In genomic region chr2:152715854-152716428, GRCh38 we compare ENCODE assay signal across 8 cellular contexts. TPM values are rescaled to one million over a fixed set of nuclear protein-coding genes. Genes with fewer than 3 reads are reported as not detected.
DNase-seq lines count a peak whose midpoint lies in the region; ATAC-seq and TF ChIP-seq lines count a peak whose summit lies in the region.

No MANE protein-coding gene starts in this region.

- H3K4me1 ChIP-seq in iPS-18a (ENCODE audit: control insufficient read depth, low read depth, low read length), result peaks cover 9% of the 10 kb centered on the region

- no peak overlapping the region for H3K27ac Mint-ChIP-seq in activated naive CD4-positive, alpha-beta T cell treated with anti-CD3 and anti-CD28 coated beads for 36 hours
- peak overlapping the region; percentile 97 for H3K27ac Mint-ChIP-seq in activated CD8-positive, alpha-beta T cell treated with anti-CD3 and anti-CD28 coated beads, Interleukin-2, amount 10 ng/mL, durations not matched to agents 7 days and 5 days
- peak overlapping the region; percentile 98 for H3K27ac Mint-ChIP-seq in stimulated activated naive CD8-positive, alpha-beta T cell treated with anti-CD3 and anti-CD28 coated beads, Interleukin-15, Interleukin-2, amounts not matched to agents 100 ng/mL and 50 ng/mL, for 24 hours

- CTCF ChIA-PET in activated naive CD4-positive, alpha-beta T cell treated with anti-CD3 and anti-CD28 coated beads for 36 hours (lab: Charles Lee), result interaction anchor here (0.6 to 1.6 kb wide), 5 partner anchors 8 to 28 kb away, joined by 3 to 7 read pairs (median 4); no protein-coding TSS in a partner anchor
- CTCF ChIA-PET in activated CD8-positive, alpha-beta T cell treated with anti-CD3 and anti-CD28 coated beads, Interleukin-2, amount 10 ng/mL, durations not matched to agents 7 days and 5 days (lab: Charles Lee), result interaction anchor here (0.7 to 4.7 kb wide), 11 partner anchors 9 to 690 kb away, joined by 3 to 33 read pairs (median 5); no protein-coding TSS in a partner anchor

- H3K9me3 Mint-ChIP-seq in activated naive CD4-positive, alpha-beta T cell treated with anti-CD3 and anti-CD28 coated beads for 36 hours, result no peaks in the 10 kb centered on the region
- H3K9me3 Mint-ChIP-seq in activated CD8-positive, alpha-beta T cell treated with anti-CD3 and anti-CD28 coated beads, Interleukin-2, amount 10 ng/mL, durations not matched to agents 7 days and 5 days (ENCODE audit: insufficient read depth), result no peaks in the 10 kb centered on the region
- H3K9me3 Mint-ChIP-seq in stimulated activated naive CD8-positive, alpha-beta T cell treated with anti-CD3 and anti-CD28 coated beads, Interleukin-15, Interleukin-2, amounts not matched to agents 100 ng/mL and 50 ng/mL, for 24 hours, result no peaks in the 10 kb centered on the region

- TF ChIP-seq CTCF in LNCaP clone FGC (IDR thresholded peaks at IDR 0.05; ENCODE audit: control insufficient read depth, extremely low read depth, insufficient read depth), result peak; percentile 43

- POLR2A ChIA-PET in activated CD8-positive, alpha-beta T cell treated with anti-CD3 and anti-CD28 coated beads, Interleukin-2, amount 10 ng/mL, durations not matched to agents 7 days and 5 days (lab: Charles Lee), result interaction anchor here (0.8 to 2.1 kb wide), 4 partner anchors 14 to 40 kb away, joined by 3 to 10 read pairs (median 6); no protein-coding TSS in a partner anchor

- intact Hi-C loops in activated naive CD4-positive, alpha-beta T cell treated with anti-CD3 and anti-CD28 coated beads for 36 hours (cut with micrococcal nuclease), result loop anchor here (2.0 to 5.0 kb wide), 3 partner anchors 299 to 887 kb away; partner anchors contain the start of genes ARL5A and CACNB4

- H3K9me3 ChIP-seq in iPS-18a (ENCODE audit: control insufficient read depth, low read depth, low read length), result no peaks in the 10 kb centered on the region

- no peaks in the 10 kb centered on the region for H3K27me3 ChIP-seq in iPS-18a (ENCODE audit: control insufficient read depth, insufficient read depth, low read length)

- ATAC-seq in activated CD8-positive, alpha-beta T cell treated with anti-CD3 and anti-CD28 coated beads, Interleukin-2, amount 10 ng/mL, durations not matched to agents 7 days and 5 days, result no peak
- no peak for ATAC-seq in HG02973 (IDR thresholded peaks at IDR 0.05; ENCODE audit: unreplicated experiment)

- peak overlapping the region; percentile 100 for H3K4me3 Mint-ChIP-seq in activated naive CD4-positive, alpha-beta T cell treated with anti-CD3 and anti-CD28 coated beads for 36 hours
- peak overlapping the region; percentile 91 for H3K4me3 Mint-ChIP-seq in activated CD8-positive, alpha-beta T cell treated with anti-CD3 and anti-CD28 coated beads, Interleukin-2, amount 10 ng/mL, durations not matched to agents 7 days and 5 days
- H3K4me3 Mint-ChIP-seq in stimulated activated naive CD8-positive, alpha-beta T cell treated with anti-CD3 and anti-CD28 coated beads, Interleukin-15, Interleukin-2, amounts not matched to agents 100 ng/mL and 50 ng/mL, for 24 hours, result peak overlapping the region; percentile 95

- H3K36me3 Mint-ChIP-seq in activated naive CD4-positive, alpha-beta T cell treated with anti-CD3 and anti-CD28 coated beads for 36 hours (ENCODE audit: low read depth), result peaks cover 37% of the 10 kb centered on the region
- H3K36me3 Mint-ChIP-seq in activated CD8-positive, alpha-beta T cell treated with anti-CD3 and anti-CD28 coated beads, Interleukin-2, amount 10 ng/mL, durations not matched to agents 7 days and 5 days (ENCODE audit: low read depth), result peaks cover 56% of the 10 kb centered on the region
- peaks cover 65% of the 10 kb centered on the region for H3K36me3 Mint-ChIP-seq in stimulated activated naive CD8-positive, alpha-beta T cell treated with anti-CD3 and anti-CD28 coated beads, Interleukin-15, Interleukin-2, amounts not matched to agents 100 ng/mL and 50 ng/mL, for 24 hours (ENCODE audit: low read depth)

- H3K4me1 Mint-ChIP-seq in activated naive CD4-positive, alpha-beta T cell treated with anti-CD3 and anti-CD28 coated beads for 36 hours (ENCODE audit: low read depth), result peaks cover 60% of the 10 kb centered on the region
- H3K4me1 Mint-ChIP-seq in activated CD8-positive, alpha-beta T cell treated with anti-CD3 and anti-CD28 coated beads, Interleukin-2, amount 10 ng/mL, durations not matched to agents 7 days and 5 days (ENCODE audit: low read depth), result peaks cover 43% of the 10 kb centered on the region
- peaks cover 77% of the 10 kb centered on the region for H3K4me1 Mint-ChIP-seq in stimulated activated naive CD8-positive, alpha-beta T cell treated with anti-CD3 and anti-CD28 coated beads, Interleukin-15, Interleukin-2, amounts not matched to agents 100 ng/mL and 50 ng/mL, for 24 hours (ENCODE audit: low read depth)

- peaks cover 38% of the 10 kb centered on the region for H3K36me3 ChIP-seq in iPS-18a (ENCODE audit: control insufficient read depth, low read depth, low read length)

- H3K9ac ChIP-seq in iPS-18a (ENCODE audit: low read length), result peak overlapping the region; percentile 99

- DNase-seq in activated naive CD4-positive, alpha-beta T cell treated with anti-CD3 and anti-CD28 coated beads for 36 hours, result peak; percentile 26
- DNase-seq in activated naive CD4-positive, alpha-beta T cell treated with anti-CD3 and anti-CD28 coated beads, Interleukin-2, amount 50 U/mL, for 16 hours, result no peak
- DNase-seq in LNCaP clone FGC (ENCODE audit: low read depth), result no peak
- DNase-seq in activated CD8-positive, alpha-beta T cell treated with anti-CD3 and anti-CD28 coated beads, Interleukin-2, amount 10 ng/mL, durations not matched to agents 7 days and 5 days, result peak; percentile 37
- DNase-seq in activated CD8-positive, alpha-beta memory T cell treated with anti-CD3 and anti-CD28 coated beads, Interleukin-2, amount 50 U/mL, for 48 hours, result no peak

- no peaks in the 10 kb centered on the region for H3K27me3 Mint-ChIP-seq in activated naive CD4-positive, alpha-beta T cell treated with anti-CD3 and anti-CD28 coated beads for 36 hours (ENCODE audit: low read depth)
- H3K27me3 Mint-ChIP-seq in activated CD8-positive, alpha-beta T cell treated with anti-CD3 and anti-CD28 coated beads, Interleukin-2, amount 10 ng/mL, durations not matched to agents 7 days and 5 days (ENCODE audit: low read depth), result no peaks in the 10 kb centered on the region
- no peaks in the 10 kb centered on the region for H3K27me3 Mint-ChIP-seq in stimulated activated naive CD8-positive, alpha-beta T cell treated with anti-CD3 and anti-CD28 coated beads, Interleukin-15, Interleukin-2, amounts not matched to agents 100 ng/mL and 50 ng/mL, for 24 hours

- peak overlapping the region; percentile 97 for H3K27ac ChIP-seq in iPS-18a (ENCODE audit: low read length)

- H3K4me3 ChIP-seq in LNCaP clone FGC (ENCODE audit: low read depth, low read length) (peak overlapping the region; percentile 79), iPS-18a (ENCODE audit: low read length) (peak overlapping the region; percentile 100)

RNA-seq across cellular contexts. Expression of gene PRPF40A, which starts 1.3 kb away (rescaled TPM):
- 100 to 1,000 TPM; 123 to 128 TPM for total RNA-seq in activated naive CD4-positive, alpha-beta T cell treated with anti-CD3 and anti-CD28 coated beads for 36 hours
- total RNA-seq in activated CD8-positive, alpha-beta T cell treated with anti-CD3 and anti-CD28 coated beads, Interleukin-2, amount 10 ng/mL, durations not matched to agents 7 days and 5 days, result 100 to 1,000 TPM; 116 to 117 TPM

RNA-seq across cellular contexts. Expression of gene ARL6IP6, which starts 2.5 kb away (rescaled TPM):
- total RNA-seq in activated naive CD4-positive, alpha-beta T cell treated with anti-CD3 and anti-CD28 coated beads for 36 hours, result 10 to 100 TPM; 17.0 to 17.2 TPM
- total RNA-seq in activated CD8-positive, alpha-beta T cell treated with anti-CD3 and anti-CD28 coated beads, Interleukin-2, amount 10 ng/mL, durations not matched to agents 7 days and 5 days, result 10 to 100 TPM; 42.9 to 44.4 TPM

Comparison
In these comparisons a context has a peak if more than half of its experiments do, and no peak if none do; other contexts are left out.
1. DNase-seq: peak in activated naive CD4-positive, alpha-beta T cell treated with anti-CD3 and anti-CD28 coated beads for 36 hours (single experiment) and activated CD8-positive, alpha-beta T cell treated with anti-CD3 and anti-CD28 coated beads, Interleukin-2, amount 10 ng/mL, durations not matched to agents 7 days and 5 days (single experiment); none in activated naive CD4-positive, alpha-beta T cell treated with anti-CD3 and anti-CD28 coated beads, Interleukin-2, amount 50 U/mL, for 16 hours (single experiment), LNCaP clone FGC (single experiment) and activated CD8-positive, alpha-beta memory T cell treated with anti-CD3 and anti-CD28 coated beads, Interleukin-2, amount 50 U/mL, for 48 hours (single experiment).
2. Peak in every context shown above with its lines, with median percentiles within 50 percentile points of each other: H3K4me3 Mint-ChIP-seq.